1 cellular context compared by ENCODE assay signal in the genomic region with DNA sequence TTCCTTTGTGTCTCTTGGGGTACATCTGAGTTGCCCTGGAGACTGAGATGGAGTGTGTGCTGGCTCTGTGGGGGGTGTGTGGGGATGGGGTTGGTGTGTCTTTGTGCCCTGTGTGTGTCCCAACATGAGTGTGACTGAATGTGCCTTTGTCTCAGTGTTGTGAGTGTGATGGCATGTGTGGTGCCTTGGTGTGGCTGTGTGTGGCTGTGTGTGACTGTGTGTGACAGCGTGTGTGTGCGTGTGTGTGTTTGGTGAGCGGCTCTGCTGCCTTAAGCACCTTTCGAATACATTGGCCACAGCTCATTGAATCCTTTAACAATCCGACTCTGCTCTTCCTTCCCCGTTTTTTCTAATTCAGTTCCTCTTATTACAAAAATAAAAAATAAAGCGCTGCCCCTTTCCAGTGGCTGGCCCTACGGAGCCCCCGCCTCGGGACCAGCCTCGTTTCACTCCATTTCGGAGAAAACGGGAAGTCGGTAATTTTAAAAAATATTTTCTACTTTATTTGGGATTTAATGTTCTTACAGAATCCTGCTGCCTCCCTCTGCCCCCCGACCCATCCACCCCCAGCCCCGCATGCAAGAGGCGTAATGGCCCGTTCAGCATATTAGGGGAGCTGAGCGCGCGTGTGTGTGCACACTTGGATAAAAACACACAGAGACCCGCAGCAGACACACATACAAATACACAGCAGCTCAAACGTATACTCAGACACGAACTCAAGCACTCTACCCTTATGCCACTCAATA.
TF ChIP-seq lines count a peak whose summit lies in the region.

No MANE protein-coding gene starts in this region.

TF ChIP-seq in SK-N-SH, 30 proteins besides CTCF, POLR2A, EP300 and RAD21 (continued from another document):
- TF ChIP-seq, protein P1, sequence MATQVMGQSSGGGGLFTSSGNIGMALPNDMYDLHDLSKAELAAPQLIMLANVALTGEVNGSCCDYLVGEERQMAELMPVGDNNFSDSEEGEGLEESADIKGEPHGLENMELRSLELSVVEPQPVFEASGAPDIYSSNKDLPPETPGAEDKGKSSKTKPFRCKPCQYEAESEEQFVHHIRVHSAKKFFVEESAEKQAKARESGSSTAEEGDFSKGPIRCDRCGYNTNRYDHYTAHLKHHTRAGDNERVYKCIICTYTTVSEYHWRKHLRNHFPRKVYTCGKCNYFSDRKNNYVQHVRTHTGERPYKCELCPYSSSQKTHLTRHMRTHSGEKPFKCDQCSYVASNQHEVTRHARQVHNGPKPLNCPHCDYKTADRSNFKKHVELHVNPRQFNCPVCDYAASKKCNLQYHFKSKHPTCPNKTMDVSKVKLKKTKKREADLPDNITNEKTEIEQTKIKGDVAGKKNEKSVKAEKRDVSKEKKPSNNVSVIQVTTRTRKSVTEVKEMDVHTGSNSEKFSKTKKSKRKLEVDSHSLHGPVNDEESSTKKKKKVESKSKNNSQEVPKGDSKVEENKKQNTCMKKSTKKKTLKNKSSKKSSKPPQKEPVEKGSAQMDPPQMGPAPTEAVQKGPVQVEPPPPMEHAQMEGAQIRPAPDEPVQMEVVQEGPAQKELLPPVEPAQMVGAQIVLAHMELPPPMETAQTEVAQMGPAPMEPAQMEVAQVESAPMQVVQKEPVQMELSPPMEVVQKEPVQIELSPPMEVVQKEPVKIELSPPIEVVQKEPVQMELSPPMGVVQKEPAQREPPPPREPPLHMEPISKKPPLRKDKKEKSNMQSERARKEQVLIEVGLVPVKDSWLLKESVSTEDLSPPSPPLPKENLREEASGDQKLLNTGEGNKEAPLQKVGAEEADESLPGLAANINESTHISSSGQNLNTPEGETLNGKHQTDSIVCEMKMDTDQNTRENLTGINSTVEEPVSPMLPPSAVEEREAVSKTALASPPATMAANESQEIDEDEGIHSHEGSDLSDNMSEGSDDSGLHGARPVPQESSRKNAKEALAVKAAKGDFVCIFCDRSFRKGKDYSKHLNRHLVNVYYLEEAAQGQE (IDR thresholded peaks at IDR 0.05; ENCODE audit: low read depth, low read length): no peak
